1 cellular context compared by ENCODE assay signal in the genomic region with DNA sequence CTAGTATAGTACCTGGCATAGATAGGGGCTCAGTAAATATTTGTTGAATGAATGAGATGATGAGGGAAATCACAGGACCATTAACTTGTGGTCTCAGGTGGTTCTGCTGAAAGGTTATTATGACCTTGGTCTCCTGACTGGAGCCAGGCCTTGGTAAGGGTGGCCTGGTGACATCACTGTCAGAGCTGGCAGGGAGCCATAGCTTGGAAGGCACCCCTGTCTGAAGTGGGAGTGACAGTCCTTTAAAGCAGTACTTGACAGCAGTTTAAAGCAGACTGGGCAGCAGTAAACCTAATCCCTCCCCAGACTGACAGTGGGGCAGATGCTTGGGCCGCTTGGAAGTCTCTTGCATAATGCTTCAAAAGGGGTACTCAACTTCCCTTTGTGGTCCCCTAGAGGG.
TF ChIP-seq lines count a peak whose summit lies in the region.

No MANE protein-coding gene starts in this region.

TF ChIP-seq in HEK293, 187 proteins besides CTCF, POLR2A, EP300 and RAD21 (continued from another document):
- TF ChIP-seq ZNF692 (tag by site-specific recombination; IDR thresholded peaks at IDR 0.05) (peak; percentile 83), SP2 (tag by site-specific recombination; IDR thresholded peaks at IDR 0.05) (0 out of 2 replicates have a peak, but pooled peaks have one; percentile 5)
TF ChIP-seq in HEK293: peak in this region for 7.
